26 cellular contexts compared by ENCODE assay signal in genomic region chr18:49152885-49153284, GRCh38.
DNase-seq lines count a peak whose midpoint lies in the region; ATAC-seq, FAIRE-seq and TF ChIP-seq lines count a peak whose summit lies in the region.
"Had no signal": no experiment of that assay in that cellular context is flagged by ENCODE, and none has a peak within 500 bp of the region (broad histone marks: within the 10 kb centered on the region; RNA-seq: fewer than 3 reads in every experiment).

No MANE protein-coding gene starts in this region.

- H3K4me2 ChIP-seq in astrocyte (ENCODE audit: low read length), result no peak overlapping the region
- H3K4me2 ChIP-seq: BLaER1 had no signal

- no peaks in the 10 kb centered on the region for H3K27me3 ChIP-seq in astrocyte (ENCODE audit: insufficient read depth, low read length)
- H3K27me3 ChIP-seq in aorta (ENCODE audit: control insufficient read depth in 1 of 2, insufficient read depth in 2 of 2, low read length in 1 of 2), result no peaks in the 10 kb centered on the region
- H3K27me3 ChIP-seq: BE2C, BLaER1 had no signal

- H3K4me3 Mint-ChIP-seq in astrocyte (ENCODE audit: unreplicated experiment) (no peak overlapping the region), T-helper 17 cell (no peak overlapping the region)
- H3K4me3 Mint-ChIP-seq in stimulated activated effector memory CD8-positive, alpha-beta T cell treated with anti-CD3 and anti-CD28 coated beads, Interleukin-12 subunit alpha, Interleukin-12 subunit beta, amount 100 ng/mL, for 72 hours, result no peak overlapping the region
- H3K4me3 Mint-ChIP-seq: CD14-positive monocyte; CD4-positive, alpha-beta memory T cell; CD4-positive, CD25-positive, alpha-beta regulatory T cell; CD8-positive, alpha-beta memory T cell had no signal

- H3K9ac ChIP-seq in astrocyte (ENCODE audit: low read length), result no peak overlapping the region
- H3K9ac ChIP-seq: BLaER1 had no signal

- TF ChIP-seq POLR2A in GM12891 (IDR thresholded peaks at IDR 0.05; ENCODE audit: low read depth, low read length), result no peak

- H3K36me3 Mint-ChIP-seq in astrocyte (ENCODE audit: low read depth, unreplicated experiment) (peaks cover 12% of the 10 kb centered on the region), T-helper 17 cell (ENCODE audit: low read depth) (peaks cover 13% of the 10 kb centered on the region)
- H3K36me3 Mint-ChIP-seq in stimulated activated effector memory CD8-positive, alpha-beta T cell treated with anti-CD3 and anti-CD28 coated beads, Interleukin-12 subunit alpha, Interleukin-12 subunit beta, amount 100 ng/mL, for 72 hours, result peaks cover 5% of the 10 kb centered on the region

- intact Hi-C loops in aorta (cut with DNase I), result no loop called here

- no peak for TF ChIP-seq CTCF in astrocyte (IDR thresholded peaks at IDR 0.05; ENCODE audit: insufficient read depth, low read depth, low read length)

- peak; percentile 57 for ATAC-seq in stimulated activated effector memory CD8-positive, alpha-beta T cell treated with anti-CD3 and anti-CD28 coated beads, Interleukin-12 subunit alpha, Interleukin-12 subunit beta, amount 100 ng/mL, for 72 hours
- ATAC-seq in T-helper 17 cell (no peak), aorta (ENCODE audit: low FRiP score) (no peak)

- H3K4me1 ChIP-seq in astrocyte (ENCODE audit: insufficient read depth, low read length) (no peaks in the 10 kb centered on the region), aorta (ENCODE audit: control insufficient read depth in 1 of 2, insufficient read depth in 2 of 2, low read length in 2 of 2) (peaks cover 2% of the 10 kb centered on the region in 2 donors)
- H3K4me1 ChIP-seq: BE2C, BLaER1 had no signal

- H3K27me3 Mint-ChIP-seq in astrocyte (ENCODE audit: low read depth, unreplicated experiment) (no peaks in the 10 kb centered on the region), T-helper 17 cell (no peaks in the 10 kb centered on the region)
- H3K27me3 Mint-ChIP-seq: CD4-positive, alpha-beta memory T cell; CD4-positive, CD25-positive, alpha-beta regulatory T cell had no signal

- H3K9me3 ChIP-seq in astrocyte (ENCODE audit: insufficient read depth, low read depth, low read length), result no peaks in the 10 kb centered on the region
- no peaks in the 10 kb centered on the region for H3K9me3 ChIP-seq in T-helper 17 cell (ENCODE audit: control insufficient read depth, low read length, poor library complexity, severe bottlenecking)
- H3K9me3 ChIP-seq in aorta (ENCODE audit: control insufficient read depth, low read length), result no peaks in the 10 kb centered on the region
- H3K9me3 ChIP-seq: BE2C had no signal

- H4K20me1 ChIP-seq in astrocyte (ENCODE audit: insufficient read depth, low read length), result no peaks in the 10 kb centered on the region
- H4K20me1 ChIP-seq: BLaER1 had no signal

- in situ Hi-C loops in G401 (cut with HindIII; ENCODE audit: low sequenced_read_pairs), result no loop called here

- peaks cover 7% of the 10 kb centered on the region for H3K9me3 Mint-ChIP-seq in astrocyte (ENCODE audit: unreplicated experiment)
- no peaks in the 10 kb centered on the region for H3K9me3 Mint-ChIP-seq in stimulated activated effector memory CD8-positive, alpha-beta T cell treated with anti-CD3 and anti-CD28 coated beads, Interleukin-12 subunit alpha, Interleukin-12 subunit beta, amount 100 ng/mL, for 72 hours

- no peaks in the 10 kb centered on the region for H3K79me2 ChIP-seq in astrocyte (ENCODE audit: insufficient read depth, low read length)

- H3K36me3 ChIP-seq in astrocyte (ENCODE audit: insufficient read depth, low read length), result no peaks in the 10 kb centered on the region
- H3K36me3 ChIP-seq in aorta (ENCODE audit: control insufficient read depth in 1 of 2, insufficient read depth in 2 of 2, low read length in 1 of 2), result no peaks in the 10 kb centered on the region
- H3K36me3 ChIP-seq: BE2C had no signal

- H3K4me3 ChIP-seq in astrocyte (ENCODE audit: insufficient read depth, low read depth, low read length), result no peak overlapping the region
- no peak overlapping the region for H3K4me3 ChIP-seq in aorta (ENCODE audit: low read length in 2 of 2)
- H3K4me3 ChIP-seq: BLaER1 had no signal

- FAIRE-seq in GM12891 (lab: Jason Lieb, UNC) (peak; percentile 38), GM18507 (lab: Jason Lieb, UNC) (peak; percentile 42), astrocyte (lab: Jason Lieb, UNC) (peak; percentile 17)
- FAIRE-seq: A204.1, G401.6 had no signal

- H3K27ac Mint-ChIP-seq in astrocyte (ENCODE audit: unreplicated experiment) (no peak overlapping the region), T-helper 17 cell (no peak overlapping the region)
- H3K27ac Mint-ChIP-seq in stimulated activated effector memory CD8-positive, alpha-beta T cell treated with anti-CD3 and anti-CD28 coated beads, Interleukin-12 subunit alpha, Interleukin-12 subunit beta, amount 100 ng/mL, for 72 hours, result no peak overlapping the region
- H3K27ac Mint-ChIP-seq: CD4-positive, alpha-beta memory T cell; CD4-positive, CD25-positive, alpha-beta regulatory T cell; CD8-positive, alpha-beta memory T cell had no signal

- 95 to 98% methylated on average over 3 of the region's 3 CpGs for WGBS in aorta, 2 donors

- H2AFZ ChIP-seq in astrocyte (ENCODE audit: low read depth, low read length), result no peak overlapping the region

- H3K27ac ChIP-seq in astrocyte (ENCODE audit: low read depth, low read length) (no peak overlapping the region), aorta (ENCODE audit: low read depth in 1 of 2, low read length in 2 of 2) (no peak overlapping the region)
- H3K27ac ChIP-seq: BLaER1 had no signal

- H3K4me1 Mint-ChIP-seq in astrocyte (ENCODE audit: low read depth, unreplicated experiment) (no peaks in the 10 kb centered on the region), T-helper 17 cell (no peaks in the 10 kb centered on the region)
- no peaks in the 10 kb centered on the region for H3K4me1 Mint-ChIP-seq in stimulated activated effector memory CD8-positive, alpha-beta T cell treated with anti-CD3 and anti-CD28 coated beads, Interleukin-12 subunit alpha, Interleukin-12 subunit beta, amount 100 ng/mL, for 72 hours
- H3K4me1 Mint-ChIP-seq: CD14-positive monocyte; CD4-positive, alpha-beta memory T cell; CD8-positive, alpha-beta memory T cell had no signal

- DNase-seq in GM12891 (ENCODE audit: insufficient read length, low spot score) (no peak), GM18507 (ENCODE audit: extremely low spot score, insufficient read length, low read depth) (no peak), astrocyte (ENCODE audit: low read depth) (no peak), G401 (ENCODE audit: low spot score) (no peak), T-helper 17 cell (no peak), aorta (no peak)
- DNase-seq in stimulated activated effector memory CD8-positive, alpha-beta T cell treated with anti-CD3 and anti-CD28 coated beads, Interleukin-12 subunit alpha, Interleukin-12 subunit beta, amount 100 ng/mL, for 72 hours (ENCODE audit: low spot score in 2 of 2), result no peak
- DNase-seq: 8988T; ACHN; BE2C; C1 segment of cervical spinal cord; CD4-positive, CD25-positive, alpha-beta regulatory T cell; CD8-positive, alpha-beta memory T cell; COR-L47; DMS 273 treated with DMSO at 0.1 percent for 48 hours; DMS153; DMS53; DMS79; DND-41; EL; GF-D8 had no signal

TF ChIP-seq in GM12891, 5 proteins besides CTCF, POLR2A, EP300 and RAD21:
- TF ChIP-seq POLR2AphosphoS5 (IDR thresholded peaks at IDR 0.05; ENCODE audit: low read depth, low read length) (no peak), POU2F2 (IDR thresholded peaks at IDR 0.05; ENCODE audit: low read depth, low read length) (no peak), SPI1 (IDR thresholded peaks at IDR 0.05; ENCODE audit: low read depth, low read length) (no peak), TAF1 (IDR thresholded peaks at IDR 0.05; ENCODE audit: low read depth, low read length) (no peak), PAX5 (IDR thresholded peaks at IDR 0.05; ENCODE audit: insufficient read depth, low read length, severe bottlenecking) (no peak)
